ENCODE assay signal across 8 cellular contexts in genomic region chr2:23566236-23567142, GRCh38.
DNase-seq lines count a peak whose midpoint lies in the region; ATAC-seq and TF ChIP-seq lines count a peak whose summit lies in the region.

No MANE protein-coding gene starts in this region.

- H3K4me2 ChIP-seq in OCI-LY3 (ENCODE audit: low read length), result no peak overlapping the region

- no peak overlapping the region for H3K4me3 Mint-ChIP-seq in osteocyte (ENCODE audit: unreplicated experiment)

- H3K36me3 ChIP-seq in OCI-LY3 (replicated peaks; ENCODE audit: low read depth, low read length), result no peaks in the 10 kb centered on the region

- H3K27me3 ChIP-seq in OCI-LY3 (ENCODE audit: low read depth, low read length), result peaks cover 6% of the 10 kb centered on the region; the same call in 1 of the 2 replicates

- no peaks in the 10 kb centered on the region for H3K4me1 ChIP-seq in OCI-LY3 (ENCODE audit: low read length)

- H2AFZ ChIP-seq in OCI-LY3 (ENCODE audit: low read depth, low read length), result no peak overlapping the region

- H3K4me3 ChIP-seq in OCI-LY3 (ENCODE audit: low read length), result no peak overlapping the region
- no peak overlapping the region for H3K4me3 ChIP-seq in choroid plexus epithelial cell (ENCODE audit: low read depth, low read length)

- no peak overlapping the region for H3K27ac Mint-ChIP-seq in osteocyte (ENCODE audit: unreplicated experiment)

- H3K9ac ChIP-seq in OCI-LY3 (ENCODE audit: low read length), result no peak overlapping the region

- peaks cover 36% of the 10 kb centered on the region for H3K4me1 Mint-ChIP-seq in osteocyte (ENCODE audit: unreplicated experiment)

- ATAC-seq in HG02588 (IDR thresholded peaks at IDR 0.05; ENCODE audit: unreplicated experiment) (no peak), HG03039 (IDR thresholded peaks at IDR 0.05; ENCODE audit: unreplicated experiment) (no peak)

- peaks cover 6% of the 10 kb centered on the region for H3K27me3 Mint-ChIP-seq in osteocyte (ENCODE audit: unreplicated experiment)

- H3K27ac ChIP-seq in OCI-LY3 (ENCODE audit: low read length), result no peak overlapping the region

- H4K20me1 ChIP-seq in OCI-LY3 (ENCODE audit: insufficient read depth, low read length), result no peaks in the 10 kb centered on the region

- no peaks in the 10 kb centered on the region for H3K9me3 Mint-ChIP-seq in osteocyte (ENCODE audit: unreplicated experiment)

- DNase-seq in activated CD8-positive, alpha-beta memory T cell treated with anti-CD3 and anti-CD28 coated beads, Interleukin-2, amount 50 U/mL, for 48 hours, result peak; percentile 56
- no peak for DNase-seq in activated CD8-positive, alpha-beta memory T cell treated with anti-CD3 and anti-CD28 coated beads for 24 hours
- peak; percentile 39 for DNase-seq in choroid plexus epithelial cell (ENCODE audit: low read depth)
- DNase-seq in osteocyte (ENCODE audit: extremely low spot score, unreplicated experiment), result no peak
- no peak for DNase-seq in NCI-H446 (lab: John Stamatoyannopoulos, UW)

- H3K79me2 ChIP-seq in OCI-LY3 (ENCODE audit: low read length), result no peaks in the 10 kb centered on the region

- TF ChIP-seq CTCF in OCI-LY3 (IDR thresholded peaks at IDR 0.05; ENCODE audit: low read depth, low read length), result peak; percentile 47
- peak; percentile 66 for TF ChIP-seq CTCF in choroid plexus epithelial cell (conservative IDR thresholded peaks at IDR 0.05; ENCODE audit: low read depth, low read length)
- peak; percentile 51 for TF ChIP-seq CTCF in osteocyte (IDR thresholded peaks at IDR 0.05)

- H3K36me3 Mint-ChIP-seq in osteocyte (ENCODE audit: unreplicated experiment), result no peaks in the 10 kb centered on the region

- no peaks in the 10 kb centered on the region for H3K9me3 ChIP-seq in OCI-LY3 (ENCODE audit: insufficient read depth, low read length)

Comparison
In these comparisons a context has a peak if more than half of its experiments do, and no peak if none do; other contexts are left out.
1. DNase-seq: peak in activated CD8-positive, alpha-beta memory T cell treated with anti-CD3 and anti-CD28 coated beads, Interleukin-2, amount 50 U/mL, for 48 hours (single experiment) and choroid plexus epithelial cell (single experiment); none in activated CD8-positive, alpha-beta memory T cell treated with anti-CD3 and anti-CD28 coated beads for 24 hours (single experiment), osteocyte (single experiment) and NCI-H446 (0 of 2).
2. Peak in every context shown above with its lines, with median percentiles within 50 percentile points of each other: CTCF ChIP-seq.